ENCODE assay signal across 7 cellular contexts in genomic region chr4:52712991-52713275, GRCh38. TPM values are rescaled to one million over a fixed set of nuclear protein-coding genes. Genes with fewer than 3 reads are reported as not detected.
DNase-seq lines count a peak whose midpoint lies in the region; ATAC-seq and TF ChIP-seq lines count a peak whose summit lies in the region.

No MANE protein-coding gene starts in this region.

- ATAC-seq in activated CD8-positive, alpha-beta T cell treated with anti-CD3 and anti-CD28 coated beads, Interleukin-2, amount 10 ng/mL, durations not matched to agents 7 days and 5 days: no peak
- ATAC-seq in stimulated activated naive B cell treated with anti-CD40 and anti-IgM and Interleukin-4, amounts not matched to agents 10 μg/mL and 1 μg/mL and 100 μg/mL, for 72 hours (replicated peaks): no peak
- ATAC-seq in HG03108 (IDR thresholded peaks at IDR 0.05; ENCODE audit: unreplicated experiment): no peak

- H3K36me3 Mint-ChIP-seq in activated CD8-positive, alpha-beta T cell treated with anti-CD3 and anti-CD28 coated beads, Interleukin-2, amount 10 ng/mL, durations not matched to agents 7 days and 5 days (ENCODE audit: low read depth): peaks cover 43% of the 10 kb centered on the region
- peaks cover 36 to 51% of the 10 kb centered on the region in 2 donors for H3K36me3 Mint-ChIP-seq in stimulated activated naive B cell treated with anti-CD40 and anti-IgM and Interleukin-4, amounts not matched to agents 10 μg/mL and 1 μg/mL and 100 μg/mL, for 72 hours

- peaks cover 8% of the 10 kb centered on the region for H3K27me3 Mint-ChIP-seq in activated CD8-positive, alpha-beta T cell treated with anti-CD3 and anti-CD28 coated beads, Interleukin-2, amount 10 ng/mL, durations not matched to agents 7 days and 5 days (ENCODE audit: low read depth)
- H3K27me3 Mint-ChIP-seq in stimulated activated naive B cell treated with anti-CD40 and anti-IgM and Interleukin-4, amounts not matched to agents 10 μg/mL and 1 μg/mL and 100 μg/mL, for 72 hours: no peaks in the 10 kb centered on the region

- H3K36me3 ChIP-seq in iPS-15b (ENCODE audit: control insufficient read depth, insufficient read depth, low read length): peaks cover 28% of the 10 kb centered on the region

- peak overlapping the region; percentile 75 for H3K27ac ChIP-seq in HL-60 (replicated peaks)

- peak overlapping the region; percentile 80 for H3K4me3 ChIP-seq in HL-60 (replicated peaks; ENCODE audit: insufficient read depth, low read length)
- peak overlapping the region; percentile 93 for H3K4me3 ChIP-seq in iPS-15b (ENCODE audit: low read depth, low read length)

- no peaks in the 10 kb centered on the region for H3K9me3 Mint-ChIP-seq in activated CD8-positive, alpha-beta T cell treated with anti-CD3 and anti-CD28 coated beads, Interleukin-2, amount 10 ng/mL, durations not matched to agents 7 days and 5 days (ENCODE audit: insufficient read depth)
- peaks cover 7 to 13% of the 10 kb centered on the region in 2 donors for H3K9me3 Mint-ChIP-seq in stimulated activated naive B cell treated with anti-CD40 and anti-IgM and Interleukin-4, amounts not matched to agents 10 μg/mL and 1 μg/mL and 100 μg/mL, for 72 hours

- DNase-seq in HL-60 (ENCODE audit: low read depth in 1 of 2, low spot score in 1 of 2) (no peak), NCI-H1092 treated with DMSO at 0.1 percent for 48 hours (lab: John Stamatoyannopoulos, UW) (no peak), amniotic stem cell (lab: John Stamatoyannopoulos, UW) (no peak)
- DNase-seq in activated CD8-positive, alpha-beta T cell treated with anti-CD3 and anti-CD28 coated beads, Interleukin-2, amount 10 ng/mL, durations not matched to agents 7 days and 5 days: no peak
- DNase-seq in stimulated activated naive B cell treated with anti-CD40 and anti-IgM and Interleukin-4, amounts not matched to agents 10 μg/mL and 1 μg/mL and 100 μg/mL, for 72 hours: no peak

- H3K27me3 ChIP-seq in HL-60 (ENCODE audit: insufficient read depth, poor library complexity, severe bottlenecking): no peaks in the 10 kb centered on the region
- no peaks in the 10 kb centered on the region for H3K27me3 ChIP-seq in iPS-15b (ENCODE audit: control insufficient read depth, insufficient read depth, low read length)

- peak overlapping the region; percentile 98 for H3K9ac ChIP-seq in iPS-15b (ENCODE audit: low read depth, low read length)

- no peak for TF ChIP-seq CTCF in HL-60 (IDR thresholded peaks at IDR 0.05; ENCODE audit: insufficient read depth, low read length)

- POLR2A ChIA-PET in activated CD8-positive, alpha-beta T cell treated with anti-CD3 and anti-CD28 coated beads, Interleukin-2, amount 10 ng/mL, durations not matched to agents 7 days and 5 days (lab: Charles Lee): interaction anchor here (0.6 to 3.3 kb wide), 10 partner anchors 10 to 300 kb away, joined by 3 to 80 read pairs (median 3); partner anchors contain the start of gene USP46

- peak overlapping the region; percentile 95 for H3K4me3 Mint-ChIP-seq in activated CD8-positive, alpha-beta T cell treated with anti-CD3 and anti-CD28 coated beads, Interleukin-2, amount 10 ng/mL, durations not matched to agents 7 days and 5 days
- peak overlapping the region; percentile 93 to 97 for H3K4me3 Mint-ChIP-seq in stimulated activated naive B cell treated with anti-CD40 and anti-IgM and Interleukin-4, amounts not matched to agents 10 μg/mL and 1 μg/mL and 100 μg/mL, for 72 hours

- H3K4me1 Mint-ChIP-seq in activated CD8-positive, alpha-beta T cell treated with anti-CD3 and anti-CD28 coated beads, Interleukin-2, amount 10 ng/mL, durations not matched to agents 7 days and 5 days (ENCODE audit: low read depth): peaks cover 46% of the 10 kb centered on the region
- peaks cover 24 to 52% of the 10 kb centered on the region in 2 donors for H3K4me1 Mint-ChIP-seq in stimulated activated naive B cell treated with anti-CD40 and anti-IgM and Interleukin-4, amounts not matched to agents 10 μg/mL and 1 μg/mL and 100 μg/mL, for 72 hours

- H3K4me1 ChIP-seq in iPS-15b (ENCODE audit: control insufficient read depth, insufficient read depth, low read length): peaks cover 12% of the 10 kb centered on the region

- H3K27ac Mint-ChIP-seq in activated CD8-positive, alpha-beta T cell treated with anti-CD3 and anti-CD28 coated beads, Interleukin-2, amount 10 ng/mL, durations not matched to agents 7 days and 5 days: peak overlapping the region; percentile 97
- H3K27ac Mint-ChIP-seq in stimulated activated naive B cell treated with anti-CD40 and anti-IgM and Interleukin-4, amounts not matched to agents 10 μg/mL and 1 μg/mL and 100 μg/mL, for 72 hours: peak overlapping the region; percentile 97

- CTCF ChIA-PET in activated CD8-positive, alpha-beta T cell treated with anti-CD3 and anti-CD28 coated beads, Interleukin-2, amount 10 ng/mL, durations not matched to agents 7 days and 5 days (lab: Charles Lee): interaction anchor here (1.7 to 1.8 kb wide), 2 partner anchors 9 to 270 kb away, joined by 4 read pairs; no protein-coding TSS in a partner anchor

- no peaks in the 10 kb centered on the region for H3K9me3 ChIP-seq in iPS-15b (ENCODE audit: control insufficient read depth, insufficient read depth, low read length)

RNA-seq across cellular contexts. Expression of gene ERVMER34-1, which starts 38.3 kb away (rescaled TPM):
- total RNA-seq in activated CD8-positive, alpha-beta T cell treated with anti-CD3 and anti-CD28 coated beads, Interleukin-2, amount 10 ng/mL, durations not matched to agents 7 days and 5 days: not detected

RNA-seq across cellular contexts. Expression of gene USP46, which starts 53.8 kb away (rescaled TPM):
- 1 to 10 TPM; 3.8 to 4.6 TPM for total RNA-seq in activated CD8-positive, alpha-beta T cell treated with anti-CD3 and anti-CD28 coated beads, Interleukin-2, amount 10 ng/mL, durations not matched to agents 7 days and 5 days
